ENCODE assay signal across 1 cellular context in genomic region chr1:24749257-24749656, GRCh38.
TF ChIP-seq lines count a peak whose summit lies in the region.

No MANE protein-coding gene starts in this region.

TF ChIP-seq in endothelial cell of umbilical vein, 7 proteins besides CTCF, POLR2A, EP300 and RAD21 (continued from another document):
- TF ChIP-seq POLR2AphosphoS5 (IDR thresholded peaks at IDR 0.05; ENCODE audit: insufficient read depth, low read depth, low read length), result no peak
